ENCODE assay signal across 20 cellular contexts in the genomic region with DNA sequence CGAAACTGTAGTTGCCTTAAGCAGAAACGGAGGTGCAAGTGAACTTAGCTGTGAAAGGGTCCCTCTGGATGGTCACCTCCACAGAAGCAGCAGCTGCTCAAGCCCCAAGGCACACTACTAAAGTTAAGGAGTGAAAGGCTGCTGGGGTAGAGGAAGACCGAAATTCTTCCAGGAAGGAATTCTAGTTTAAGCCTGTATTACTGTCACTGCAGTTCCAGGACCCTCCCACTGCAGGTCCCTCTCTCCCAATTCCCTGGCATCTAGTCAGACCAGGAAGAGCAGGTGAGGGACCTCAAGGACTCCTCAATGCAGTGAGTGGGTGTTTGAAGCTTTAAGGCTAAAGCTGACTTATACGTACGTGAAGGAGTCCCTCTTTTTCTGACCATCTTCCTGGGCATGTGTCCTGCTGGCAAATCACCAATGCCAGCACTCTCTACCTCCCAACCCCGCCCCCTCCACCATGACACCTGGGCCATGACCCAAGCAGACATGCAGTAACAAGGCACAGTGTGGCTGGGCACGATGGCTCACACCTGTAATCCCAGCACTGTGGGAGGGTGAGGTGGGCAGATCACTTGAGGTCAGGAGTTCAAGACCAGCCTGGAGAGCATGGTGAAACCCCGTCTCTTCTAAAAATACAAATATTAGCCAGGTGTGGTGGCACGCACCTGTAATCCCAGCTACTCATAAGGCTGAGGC. TPM values are rescaled to one million over a fixed set of nuclear protein-coding genes. Genes with fewer than 3 reads are reported as not detected.
DNase-seq lines count a peak whose midpoint lies in the region; ATAC-seq and TF ChIP-seq lines count a peak whose summit lies in the region.
"Had no signal": no experiment of that assay in that cellular context is flagged by ENCODE, and none has a peak within 500 bp of the region (broad histone marks: within the 10 kb centered on the region; RNA-seq: fewer than 3 reads in every experiment).

No MANE protein-coding gene starts in this region.

- intact Hi-C loops in prostate gland (cut with DNase I): no loop called here
- intact Hi-C loops in CD8-positive, alpha-beta T cell (cut with DNase I, micrococcal nuclease): no loop called here

- H3K4me1 Mint-ChIP-seq in CD8-positive, alpha-beta T cell (ENCODE audit: low read depth): peaks cover 32% of the 10 kb centered on the region

- peaks cover 34% of the 10 kb centered on the region for H3K4me1 ChIP-seq in hepatocyte (ENCODE audit: insufficient read depth)
- peaks cover 4% of the 10 kb centered on the region for H3K4me1 ChIP-seq in prostate gland (replicated peaks)
- peaks cover 18% of the 10 kb centered on the region for H3K4me1 ChIP-seq in CD8-positive, alpha-beta T cell (ENCODE audit: insufficient read depth, low read length)

- no peak overlapping the region for H3K27ac Mint-ChIP-seq in CD8-positive, alpha-beta T cell
- H3K27ac Mint-ChIP-seq: activated naive CD8-positive, alpha-beta T cell treated with anti-CD3 and anti-CD28 coated beads, Interleukin-2, amount 50 U/mL, for 24 hours; stimulated activated naive CD8-positive, alpha-beta T cell treated with anti-CD3 and anti-CD28 coated beads, Interleukin-15, amount 100 ng/mL, for 72 hours had no signal

- CTCF ChIA-PET in RWPE1 (lab: Yijun Ruan, JAX): interaction anchor here (0.9 kb wide), 1 partner anchor 77 kb away, joined by 3 read pairs; no protein-coding TSS in a partner anchor
- CTCF ChIA-PET in CD8-positive, alpha-beta T cell (lab: Charles Lee): interaction anchor here (1.0 kb wide), 1 partner anchor 9 kb away, joined by 3 read pairs; no protein-coding TSS in a partner anchor

- peaks cover under 1% of the 10 kb centered on the region for H3K36me3 Mint-ChIP-seq in CD8-positive, alpha-beta T cell

- no peaks in the 10 kb centered on the region for H3K27me3 ChIP-seq in hepatocyte
- no peaks in the 10 kb centered on the region for H3K27me3 ChIP-seq in prostate gland (replicated peaks; ENCODE audit: insufficient read depth)
- H3K27me3 ChIP-seq in CD8-positive, alpha-beta T cell (ENCODE audit: insufficient read depth, low read length): no peaks in the 10 kb centered on the region
- H3K27me3 ChIP-seq: SJSA1 had no signal

- ATAC-seq in HG03521 (IDR thresholded peaks at IDR 0.05; ENCODE audit: unreplicated experiment): no peak
- ATAC-seq in CD8-positive, alpha-beta T cell: no peak
- ATAC-seq: activated T-cell treated with anti-CD3 and anti-CD28 coated beads, Interleukin-2, amount 50 U/mL, for 4 hours; stimulated activated naive CD8-positive, alpha-beta T cell treated with anti-CD3 and anti-CD28 coated beads, Interleukin-15, amount 100 ng/mL, for 72 hours had no signal

- H3K4me3 Mint-ChIP-seq in CD8-positive, alpha-beta T cell: no peak overlapping the region
- H3K4me3 Mint-ChIP-seq: activated naive CD8-positive, alpha-beta T cell treated with anti-CD3 and anti-CD28 coated beads, Interleukin-2, amount 50 U/mL, for 24 hours; activated T-cell treated with anti-CD3 and anti-CD28 coated beads, Interleukin-2, amount 50 U/mL, for 4 hours; stimulated activated naive CD8-positive, alpha-beta T cell treated with anti-CD3 and anti-CD28 coated beads, Interleukin-15, amount 100 ng/mL, for 72 hours had no signal

- no peaks in the 10 kb centered on the region for H3K27me3 Mint-ChIP-seq in CD8-positive, alpha-beta T cell (ENCODE audit: low read depth)
- H3K27me3 Mint-ChIP-seq: activated naive CD8-positive, alpha-beta T cell treated with anti-CD3 and anti-CD28 coated beads, Interleukin-2, amount 50 U/mL, for 24 hours; stimulated activated naive CD8-positive, alpha-beta T cell treated with anti-CD3 and anti-CD28 coated beads, Interleukin-15, amount 100 ng/mL, for 72 hours had no signal

- peak overlapping the region; percentile 63 for H3K4me2 ChIP-seq in hepatocyte

- H3K9me3 ChIP-seq in hepatocyte (ENCODE audit: low read depth) (no peaks in the 10 kb centered on the region), prostate gland (no peaks in the 10 kb centered on the region)
- H3K9me3 ChIP-seq in CD8-positive, alpha-beta T cell (ENCODE audit: low read length): no peaks in the 10 kb centered on the region

- no peak for TF ChIP-seq CTCF in RWPE1 (conservative IDR thresholded peaks at IDR 0.05; ENCODE audit: low read depth)
- no peak for TF ChIP-seq CTCF in hepatocyte (IDR thresholded peaks at IDR 0.05; ENCODE audit: poor library complexity)
- no peak for TF ChIP-seq CTCF in prostate gland (IDR thresholded peaks at IDR 0.05)
- no peak for TF ChIP-seq CTCF in CD8-positive, alpha-beta T cell (IDR thresholded peaks at IDR 0.05)

- WGBS in hepatocyte (ENCODE audit: low lambda C conversion rate, missing lambda C conversion rate): 66% methylated on average over 9 of the region's 9 CpGs
- WGBS in prostate gland: 52% methylated on average over 9 of the region's 9 CpGs

- TF ChIP-seq POLR2A in prostate gland (IDR thresholded peaks at IDR 0.05): no peak

- DNase-seq in DMS53 (lab: John Stamatoyannopoulos, UW): peak; percentile 79
- no peak for DNase-seq in RWPE1 (ENCODE audit: low spot score)
- DNase-seq in hepatocyte (ENCODE audit: low spot score): no peak
- DNase-seq in prostate gland (ENCODE audit: low spot score): no peak
- no peak for DNase-seq in NCI-H1092 (lab: John Stamatoyannopoulos, UW)
- no peak for DNase-seq in globus pallidus (ENCODE audit: low spot score)
- no peak for DNase-seq in CD8-positive, alpha-beta T cell
- DNase-seq: activated CD4-positive, alpha-beta T cell treated with anti-CD3 and anti-CD28 coated beads, Interleukin-2, amount 50 U/mL, for 1 hour; activated naive CD8-positive, alpha-beta T cell treated with anti-CD3 and anti-CD28 coated beads, Interleukin-2, amount 50 U/mL, for 24 hours; activated T-cell treated with anti-CD3 and anti-CD28 coated beads, Interleukin-2, amount 50 U/mL, for 4 hours; central memory CD4-positive, alpha-beta T cell; effector memory CD4-positive, alpha-beta T cell; KG1; NCI-H1417 treated with DMSO at 0.1 percent for 48 hours; NCI-H345; stimulated activated naive CD8-positive, alpha-beta T cell treated with anti-CD3 and anti-CD28 coated beads, Interleukin-15, amount 100 ng/mL, for 72 hours; T-helper 9 cell had no signal

- POLR2A ChIA-PET in RWPE1 (lab: Yijun Ruan, JAX; ENCODE audit: low non-redundant PET): no interaction called here
- POLR2A ChIA-PET in CD8-positive, alpha-beta T cell (lab: Charles Lee): no interaction called here

- no peak overlapping the region for H3K4me3 ChIP-seq in hepatocyte
- no peak overlapping the region for H3K4me3 ChIP-seq in prostate gland
- H3K4me3 ChIP-seq in CD8-positive, alpha-beta T cell (ENCODE audit: low read depth, low read length): no peak overlapping the region
- H3K4me3 ChIP-seq: SJSA1 had no signal

- no peaks in the 10 kb centered on the region for H4K20me1 ChIP-seq in hepatocyte (ENCODE audit: insufficient read depth, poor library complexity, severe bottlenecking)

- H3K9me2 ChIP-seq in hepatocyte (replicated peaks; ENCODE audit: insufficient read depth): no peaks in the 10 kb centered on the region

- H2AFZ ChIP-seq in hepatocyte: no peak overlapping the region
- H2AFZ ChIP-seq: parathyroid adenoma had no signal

- H3K36me3 ChIP-seq in hepatocyte (replicated peaks; ENCODE audit: insufficient read depth, low read depth): no peaks in the 10 kb centered on the region
- no peaks in the 10 kb centered on the region for H3K36me3 ChIP-seq in prostate gland
- no peaks in the 10 kb centered on the region for H3K36me3 ChIP-seq in CD8-positive, alpha-beta T cell (ENCODE audit: insufficient read depth, low read length)
- H3K36me3 ChIP-seq: SJSA1 had no signal

- H3K27ac ChIP-seq in RWPE1 (peak overlapping the region; percentile 47), hepatocyte (peak overlapping the region; percentile 73), prostate gland (peak overlapping the region; percentile 1 to 48)
- H3K27ac ChIP-seq in CD8-positive, alpha-beta T cell (ENCODE audit: low read depth, low read length): no peak overlapping the region
- H3K27ac ChIP-seq: parathyroid adenoma, SJSA1 had no signal

- no peaks in the 10 kb centered on the region for H3K9me3 Mint-ChIP-seq in CD8-positive, alpha-beta T cell
- H3K9me3 Mint-ChIP-seq: activated naive CD8-positive, alpha-beta T cell treated with anti-CD3 and anti-CD28 coated beads, Interleukin-2, amount 50 U/mL, for 24 hours; activated T-cell treated with anti-CD3 and anti-CD28 coated beads, Interleukin-2, amount 50 U/mL, for 4 hours; stimulated activated naive CD8-positive, alpha-beta T cell treated with anti-CD3 and anti-CD28 coated beads, Interleukin-15, amount 100 ng/mL, for 72 hours had no signal

- peaks cover 43% of the 10 kb centered on the region for H3K79me2 ChIP-seq in hepatocyte
- H3K79me2 ChIP-seq: parathyroid adenoma had no signal

RNA-seq across cellular contexts. Expression of a gene that starts 57.2 kb away (rescaled TPM):
- total RNA-seq in hepatocyte: 66.8 and 68.3 TPM in 2 replicates
- 46.8 and 48.9 TPM in 2 replicates for polyA plus RNA-seq in hepatocyte
- total RNA-seq in prostate gland: 10 to 100 TPM; 26.4 to 51.7 TPM
- 10 to 100 TPM; 36.7 to 37.9 TPM for total RNA-seq in CD8-positive, alpha-beta T cell
